In genomic region chr5:1197876-1198666, GRCh38 we compare ENCODE assay signal across 29 cellular contexts. TPM values are rescaled to one million over a fixed set of nuclear protein-coding genes. Genes with fewer than 3 reads are reported as not detected.
"Had no signal": no experiment of that assay in that cellular context is flagged by ENCODE, and none has a peak within 500 bp of the region (broad histone marks: within the 10 kb centered on the region; RNA-seq: fewer than 3 reads in every experiment).

No MANE protein-coding gene starts in this region.

- H3K27me3 Mint-ChIP-seq: activated naive CD4-positive, alpha-beta T cell treated with anti-CD3 and anti-CD28 coated beads, Interleukin-2, amount 50 U/mL, for 24 hours had no signal

- H3K27ac Mint-ChIP-seq: activated CD8-positive, alpha-beta T cell treated with anti-CD3 and anti-CD28 coated beads, Interleukin-2, amount 10 ng/mL, durations not matched to agents 7 days and 5 days; activated naive CD4-positive, alpha-beta T cell treated with anti-CD3 and anti-CD28 coated beads, Interleukin-2, amount 50 U/mL, for 24 hours; IgD-negative memory B cell; T-helper 1 cell treated with Interleukin-12 subunit alpha and Interleukin-12 subunit beta and Interleukin-4 antibody, amounts not matched to agents 30 μg/mL and 1 μg/mL, for 36 hours had no signal

- H3K36me3 ChIP-seq: brain microvascular endothelial cell, SJSA1 had no signal

- H3K4me3 ChIP-seq: SJSA1 had no signal

- H3K9me3 Mint-ChIP-seq: activated naive CD4-positive, alpha-beta T cell treated with anti-CD3 and anti-CD28 coated beads, Interleukin-2, amount 50 U/mL, for 24 hours; IgD-negative memory B cell; T-helper 1 cell treated with Interleukin-12 subunit alpha and Interleukin-12 subunit beta and Interleukin-4 antibody, amounts not matched to agents 30 μg/mL and 1 μg/mL, for 36 hours had no signal

- H3K27ac ChIP-seq: brain microvascular endothelial cell, KMS-11, SJSA1 had no signal

- DNase-seq: activated CD4-positive, alpha-beta T cell treated with anti-CD3 and anti-CD28 coated beads for 4 hours; activated CD4-positive, alpha-beta T cell treated with anti-CD3 and anti-CD28 coated beads, Interleukin-2, amount 50 U/mL, for 4 hours; activated CD8-positive, alpha-beta memory T cell treated with anti-CD3 and anti-CD28 coated beads, Interleukin-2, amount 50 U/mL, for 48 hours; activated CD8-positive, alpha-beta T cell treated with anti-CD3 and anti-CD28 coated beads, Interleukin-2, amount 10 ng/mL, durations not matched to agents 7 days and 5 days; activated naive CD4-positive, alpha-beta T cell; activated T-cell treated with anti-CD3 and anti-CD28 coated beads, Interleukin-2, amount 50 U/mL, for 1 hour; amygdala; brain microvascular endothelial cell; MV-4-11; NCI-H1105; NCI-H1436; NCI-H1694 treated with DMSO at 0.1 percent for 48 hours; NCI-H2029 treated with DMSO at 0.1 percent for 48 hours; NCI-H345; NCI-H510A; NCI-H526 treated with DMSO at 0.1 percent for 48 hours; NCI-H82; SHP77 had no signal

- H3K4me1 ChIP-seq: SJSA1 had no signal

- H3K4me1 Mint-ChIP-seq: activated naive CD4-positive, alpha-beta T cell treated with anti-CD3 and anti-CD28 coated beads, Interleukin-2, amount 50 U/mL, for 24 hours; IgD-negative memory B cell had no signal

- ATAC-seq: activated CD4-positive, CD25-positive, alpha-beta regulatory T cell treated with anti-CD3 and anti-CD28 coated beads, Interleukin-2, amount 50 U/mL, for 24 hours; activated CD8-positive, alpha-beta T cell treated with anti-CD3 and anti-CD28 coated beads, Interleukin-2, amount 10 ng/mL, durations not matched to agents 7 days and 5 days; SK-N-SH treated with all-trans-retinoic acid at 6 μM for 48 hours had no signal

- H3K4me3 Mint-ChIP-seq: activated CD8-positive, alpha-beta T cell treated with anti-CD3 and anti-CD28 coated beads, Interleukin-2, amount 10 ng/mL, durations not matched to agents 7 days and 5 days; activated naive CD4-positive, alpha-beta T cell treated with anti-CD3 and anti-CD28 coated beads, Interleukin-2, amount 50 U/mL, for 24 hours; IgD-negative memory B cell; T-helper 1 cell treated with Interleukin-12 subunit alpha and Interleukin-12 subunit beta and Interleukin-4 antibody, amounts not matched to agents 30 μg/mL and 1 μg/mL, for 36 hours had no signal

- H3K36me3 Mint-ChIP-seq: activated naive CD4-positive, alpha-beta T cell treated with anti-CD3 and anti-CD28 coated beads, Interleukin-2, amount 50 U/mL, for 24 hours; IgD-negative memory B cell had no signal

RNA-seq across cellular contexts. Expression of gene SLC6A19, which starts 3.3 kb away (rescaled TPM):
- total RNA-seq: activated CD8-positive, alpha-beta T cell treated with anti-CD3 and anti-CD28 coated beads, Interleukin-2, amount 10 ng/mL, durations not matched to agents 7 days and 5 days; MCF 10A; OCI-LY7; RPMI7951 had no signal

RNA-seq across cellular contexts. Expression of gene SLC6A18, which starts 27.1 kb away (rescaled TPM):
- total RNA-seq: activated CD8-positive, alpha-beta T cell treated with anti-CD3 and anti-CD28 coated beads, Interleukin-2, amount 10 ng/mL, durations not matched to agents 7 days and 5 days; cardiac septum; MCF 10A; OCI-LY7; RPMI7951; SJSA1 had no signal
